ENCODE assay signal across 17 cellular contexts in the genomic region with DNA sequence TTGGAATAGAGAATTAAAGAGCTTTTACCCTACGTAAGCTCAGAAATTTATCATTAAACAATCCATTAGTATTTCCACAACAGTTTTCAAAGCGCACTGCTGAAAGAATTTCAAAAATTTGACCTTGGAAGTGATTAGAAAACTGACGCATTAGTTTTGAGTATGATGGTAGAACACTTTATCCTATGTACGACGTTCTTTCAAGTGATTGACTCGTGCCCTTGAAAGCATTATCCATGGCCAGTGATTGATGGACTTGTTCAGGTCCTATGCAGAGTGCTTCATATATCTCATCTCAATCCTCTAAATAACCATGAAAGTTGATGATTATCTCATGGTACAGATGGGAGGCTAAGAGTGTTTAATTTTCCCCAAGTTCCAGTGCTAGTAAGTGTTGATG.
"Had no signal": no experiment of that assay in that cellular context is flagged by ENCODE, and none has a peak within 500 bp of the region (broad histone marks: within the 10 kb centered on the region; RNA-seq: fewer than 3 reads in every experiment).

No MANE protein-coding gene starts in this region.

- H3K27me3 ChIP-seq: upper lobe of left lung had no signal

- H3K4me3 ChIP-seq: upper lobe of left lung had no signal

- H3K9me3 ChIP-seq: upper lobe of left lung had no signal

- H3K27ac ChIP-seq: upper lobe of left lung had no signal

- DNase-seq: activated CD4-positive, CD25-positive, alpha-beta regulatory T cell treated with anti-CD3 and anti-CD28 coated beads, Interleukin-2, amount 50 U/mL, for 72 hours; activated naive CD4-positive, alpha-beta T cell treated with Interleukin-2 at 50 U/mL for 16 hours; activated T-cell treated with anti-CD3 and anti-CD28 coated beads for 4 hours; central memory CD4-positive, alpha-beta T cell; cortex of kidney; effector CD8-positive, alpha-beta T cell; foreskin melanocyte; immature natural killer cell; mesenchymal stem cell; natural killer cell; posterior cingulate gyrus; small intestine; stimulated activated CD4-positive, alpha-beta T cell treated with anti-CD3 and anti-CD28 coated beads, Interleukin-4, amount 100 ng/mL, for 4 hours; stimulated activated CD8-positive, alpha-beta memory T cell treated with anti-CD3 and anti-CD28 coated beads, Interleukin-4, amount 100 ng/mL, for 48 hours; stimulated activated naive CD8-positive, alpha-beta T cell treated with anti-CD3 and anti-CD28 coated beads, Interleukin-15, Interleukin-2, amounts not matched to agents 100 U/mL and 50 U/mL, for 24 hours; upper lobe of left lung had no signal

- FAIRE-seq: small intestine had no signal

- H3K36me3 ChIP-seq: upper lobe of left lung had no signal

- ATAC-seq: left lobe of liver; natural killer cell; stimulated activated naive CD8-positive, alpha-beta T cell treated with anti-CD3 and anti-CD28 coated beads, Interleukin-15, Interleukin-2, amounts not matched to agents 100 U/mL and 50 U/mL, for 24 hours had no signal
